Comparison of ENCODE assay signal across 7 cellular contexts in the genomic region with DNA sequence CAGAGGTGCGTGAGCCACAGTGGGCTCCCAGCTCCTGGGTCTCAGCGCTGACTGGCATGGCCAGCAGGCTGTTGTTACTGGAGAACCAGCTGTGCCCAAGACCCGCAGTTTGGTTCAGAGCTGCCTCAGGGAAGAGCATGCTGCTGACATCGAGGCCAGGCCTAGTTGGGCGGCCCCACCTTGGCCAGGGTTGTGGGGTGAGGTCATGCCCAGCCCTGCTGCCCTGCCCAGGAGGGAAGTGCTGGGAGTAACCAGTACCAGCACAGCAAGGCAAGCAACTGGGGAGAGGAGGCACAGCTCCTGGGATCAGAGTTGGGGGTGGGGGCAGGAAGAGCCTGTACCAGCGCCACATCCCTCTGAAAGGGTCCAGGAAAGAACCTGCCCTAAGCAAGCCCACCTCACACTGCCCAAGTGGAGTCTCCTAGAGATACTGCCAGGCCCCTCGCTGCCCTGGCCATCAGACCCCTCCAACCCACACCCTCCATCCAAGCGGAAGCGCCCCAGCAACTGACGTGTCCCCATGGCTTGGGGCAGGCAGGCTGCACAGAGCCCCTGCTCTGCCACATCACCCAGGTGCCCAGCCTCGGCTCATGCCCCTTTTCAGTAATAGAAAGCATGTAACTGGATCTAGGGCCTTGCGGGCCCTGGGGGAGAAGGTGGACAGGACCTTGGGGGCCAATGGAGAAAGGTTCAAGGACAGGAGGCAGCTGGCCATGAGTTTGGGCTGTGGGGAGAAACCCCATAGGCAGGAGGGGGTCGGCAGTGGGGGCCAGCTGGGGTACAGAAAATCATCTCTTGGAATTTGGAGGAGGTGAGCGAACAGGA.
DNase-seq lines count a peak whose midpoint lies in the region; ATAC-seq and TF ChIP-seq lines count a peak whose summit lies in the region.
"Had no signal": no experiment of that assay in that cellular context is flagged by ENCODE, and none has a peak within 500 bp of the region (broad histone marks: within the 10 kb centered on the region; RNA-seq: fewer than 3 reads in every experiment).

No MANE protein-coding gene starts in this region.

- DNase-seq in RWPE1 (ENCODE audit: low spot score): no peak
- no peak for DNase-seq in fibroblast of pulmonary artery (ENCODE audit: low read depth)
- DNase-seq in stimulated activated naive B cell treated with anti-CD40 and anti-IgM and Interleukin-4, amounts not matched to agents 10 μg/mL and 1 μg/mL and 100 μg/mL, for 72 hours: no peak
- no peak for DNase-seq in cortex of kidney (lab: John Stamatoyannopoulos, UW)
- DNase-seq in NCI-H1092 (lab: John Stamatoyannopoulos, UW): no peak
- DNase-seq in medulla oblongata (ENCODE audit: extremely low spot score): no peak
- DNase-seq: NCI-H2029 treated with DMSO at 0.1 percent for 48 hours had no signal

- H3K36me3 Mint-ChIP-seq in stimulated activated naive B cell treated with anti-CD40 and anti-IgM and Interleukin-4, amounts not matched to agents 10 μg/mL and 1 μg/mL and 100 μg/mL, for 72 hours: no peaks in the 10 kb centered on the region

- peak overlapping the region; percentile 83 to 87 for H3K4me3 Mint-ChIP-seq in stimulated activated naive B cell treated with anti-CD40 and anti-IgM and Interleukin-4, amounts not matched to agents 10 μg/mL and 1 μg/mL and 100 μg/mL, for 72 hours

- no peak for TF ChIP-seq CTCF in RWPE1 (conservative IDR thresholded peaks at IDR 0.05; ENCODE audit: low read depth)
- no peak for TF ChIP-seq CTCF in fibroblast of pulmonary artery (IDR thresholded peaks at IDR 0.05; ENCODE audit: low read length, missing control alignments)

- CTCF ChIA-PET in RWPE1 (lab: Yijun Ruan, JAX): interaction anchor here (0.6 to 1.6 kb wide), 4 partner anchors 23 to 93 kb away, joined by 3 to 7 read pairs (median 4); partner anchors contain the start of gene POLR2C

- peak overlapping the region; percentile 79 for H3K4me3 ChIP-seq in fibroblast of pulmonary artery (replicated peaks; ENCODE audit: low read depth, low read length)

- POLR2A ChIA-PET in RWPE1 (lab: Yijun Ruan, JAX; ENCODE audit: low non-redundant PET): interaction anchor here (1.0 kb wide), 1 partner anchor 23 kb away, joined by 3 read pairs; the partner anchor contains the start of gene POLR2C

- H3K4me1 Mint-ChIP-seq in stimulated activated naive B cell treated with anti-CD40 and anti-IgM and Interleukin-4, amounts not matched to agents 10 μg/mL and 1 μg/mL and 100 μg/mL, for 72 hours: peaks cover 15 to 24% of the 10 kb centered on the region in 2 donors

- H3K27ac ChIP-seq in RWPE1: peak overlapping the region; percentile 48; the same call in 1 of the 2 replicates

- peaks cover 30 to 50% of the 10 kb centered on the region in 2 donors for H3K27me3 Mint-ChIP-seq in stimulated activated naive B cell treated with anti-CD40 and anti-IgM and Interleukin-4, amounts not matched to agents 10 μg/mL and 1 μg/mL and 100 μg/mL, for 72 hours

- peak overlapping the region; percentile 16 for H3K27ac Mint-ChIP-seq in stimulated activated naive B cell treated with anti-CD40 and anti-IgM and Interleukin-4, amounts not matched to agents 10 μg/mL and 1 μg/mL and 100 μg/mL, for 72 hours

- H3K9me3 Mint-ChIP-seq in stimulated activated naive B cell treated with anti-CD40 and anti-IgM and Interleukin-4, amounts not matched to agents 10 μg/mL and 1 μg/mL and 100 μg/mL, for 72 hours: no peaks in the 10 kb centered on the region

- no peak for ATAC-seq in stimulated activated naive B cell treated with anti-CD40 and anti-IgM and Interleukin-4, amounts not matched to agents 10 μg/mL and 1 μg/mL and 100 μg/mL, for 72 hours (replicated peaks)
